Comparison of ENCODE assay signal across 22 cellular contexts in the genomic region with DNA sequence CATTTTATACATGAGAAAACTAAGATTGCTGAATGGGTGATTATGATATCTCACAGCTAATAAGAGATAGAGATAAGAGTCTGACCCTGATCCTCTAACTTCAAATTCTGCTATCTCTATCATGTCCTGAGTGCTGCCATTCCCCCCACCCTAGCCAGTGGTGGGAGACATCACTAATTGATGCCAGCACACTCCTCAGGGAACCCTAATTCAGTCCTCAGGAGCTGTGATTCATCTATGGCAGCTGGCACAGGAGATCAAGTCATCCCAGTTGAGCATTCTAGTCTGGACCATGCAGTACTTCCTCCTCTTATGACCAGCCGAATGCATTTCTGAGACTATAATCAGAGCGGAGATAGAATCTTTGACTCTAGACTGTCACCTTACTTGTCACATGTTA.
DNase-seq lines count a peak whose midpoint lies in the region; ATAC-seq, FAIRE-seq and TF ChIP-seq lines count a peak whose summit lies in the region.
"Had no signal": no experiment of that assay in that cellular context is flagged by ENCODE, and none has a peak within 500 bp of the region (broad histone marks: within the 10 kb centered on the region; RNA-seq: fewer than 3 reads in every experiment).

No MANE protein-coding gene starts in this region.

- ATAC-seq in K562 (no peak), lung (ENCODE audit: insufficient read depth, low FRiP score) (no peak), esophagus mucosa (no peak)
- ATAC-seq: activated CD4-positive, CD25-positive, alpha-beta regulatory T cell treated with anti-CD3 and anti-CD28 coated beads, Interleukin-2, amount 50 U/mL, for 24 hours; activated naive CD8-positive, alpha-beta T cell treated with anti-CD3 and anti-CD28 coated beads, Interleukin-2, amount 50 U/mL, for 24 hours; lower lobe of right lung; upper lobe of right lung had no signal

- no peak for TF ChIP-seq POLR2A in K562 (conservative IDR thresholded peaks at IDR 0.05)

- no TSS peak for BruUV-seq in K562 (replicated peaks; lab: Mats Ljungman, UMichigan)

- TF ChIP-seq CTCF in K562 (IDR thresholded peaks at IDR 0.05 in 2 of 3, conservative IDR thresholded peaks at IDR 0.05 in 1 of 3; ENCODE audit: insufficient read depth in 2 of 3, low read depth in 1 of 3, low read length in 3 of 3) (no peak), lung (IDR thresholded peaks at IDR 0.05; ENCODE audit: control extremely low read depth, extremely low read depth) (no peak)

- no peak overlapping the region for H3K4me2 ChIP-seq in K562 (ENCODE audit: insufficient read depth, low read length)

- H3K9me3 ChIP-seq in K562 (replicated peaks; ENCODE audit: control insufficient read depth, insufficient read depth, low read depth, low read length) (no peaks in the 10 kb centered on the region), lung (ENCODE audit: control insufficient read depth in 2 of 2, insufficient read depth in 1 of 2, low read length in 1 of 2) (no peaks in the 10 kb centered on the region), skeletal muscle tissue (ENCODE audit: control insufficient read depth in 3 of 3, low read length in 3 of 3) (no peaks in the 10 kb centered on the region)
- H3K9me3 ChIP-seq: colonic mucosa, lower lobe of right lung, neutrophil, upper lobe of right lung had no signal

- no peak overlapping the region for H2AFZ ChIP-seq in K562 (ENCODE audit: low read depth, low read length)

- TF ChIP-seq RAD21 in K562 (CRISPR knock-in tag; conservative IDR thresholded peaks at IDR 0.05 in 1 of 2, IDR thresholded peaks at IDR 0.05 in 1 of 2): no peak

- H3K79me2 ChIP-seq in K562 (ENCODE audit: control insufficient read depth, insufficient read depth, low read length): no peaks in the 10 kb centered on the region

- FAIRE-seq in K562 (lab: Jason Lieb, UNC): no peak

- H3K27me3 ChIP-seq in K562 (ENCODE audit: control insufficient read depth in 2 of 2, insufficient read depth in 2 of 2, low read length in 2 of 2): no peaks in the 10 kb centered on the region
- no peaks in the 10 kb centered on the region for H3K27me3 ChIP-seq in lung (ENCODE audit: control insufficient read depth, insufficient read depth)
- no peaks in the 10 kb centered on the region for H3K27me3 ChIP-seq in skeletal muscle tissue (ENCODE audit: control insufficient read depth in 3 of 3, insufficient read depth in 3 of 3, low read length in 3 of 3)
- H3K27me3 ChIP-seq: colonic mucosa, neutrophil, upper lobe of right lung had no signal

- H3K4me3 ChIP-seq in K562 (no peak overlapping the region), lung (no peak overlapping the region), skeletal muscle tissue (ENCODE audit: low read length in 3 of 3) (no peak overlapping the region)
- H3K4me3 ChIP-seq: colonic mucosa, lower lobe of right lung, upper lobe of right lung had no signal

- H3K27ac ChIP-seq in K562 (ENCODE audit: extremely low read depth, low read depth, low read length) (no peak overlapping the region), lung (ENCODE audit: low read depth in 1 of 2, low read length in 1 of 2) (no peak overlapping the region), skeletal muscle tissue (ENCODE audit: low read depth, low read length) (peak overlapping the region; percentile 85)
- H3K27ac ChIP-seq: colonic mucosa, lower lobe of right lung, neutrophil, upper lobe of right lung had no signal

- DNase-seq in HT1080 (ENCODE audit: low read depth): peak; percentile 18
- no peak for DNase-seq in K562 (ENCODE audit: extremely low read depth in 1 of 4, low spot score in 3 of 4)
- DNase-seq in lung (ENCODE audit: low spot score): peak; percentile 13
- no peak for DNase-seq in stimulated activated CD4-positive, alpha-beta T cell treated with anti-CD3 and anti-CD28 coated beads, Interleukin-4, amount 100 ng/mL, for 24 hours
- DNase-seq in KG1 (lab: John Stamatoyannopoulos, UW): no peak
- DNase-seq: activated CD4-positive, alpha-beta memory T cell treated with anti-CD3 and anti-CD28 coated beads, Interleukin-2, amount 10 ng/mL, durations not matched to agents 7 days and 5 days; activated effector memory CD4-positive, alpha-beta T cell treated with anti-CD3 and anti-CD28 coated beads, Interleukin-2, amount 50 U/mL, for 16 hours; activated naive CD8-positive, alpha-beta T cell treated with anti-CD3 and anti-CD28 coated beads, Interleukin-2, amount 50 U/mL, for 24 hours; CD4-positive, alpha-beta T cell; colonic mucosa; endodermal cell; GDM1; H9; lower lobe of right lung; NCI-H146; NCI-H524 treated with DMSO at 0.1 percent for 48 hours; T-helper 9 cell; upper lobe of right lung had no signal

- TF ChIP-seq EP300 in K562 (IDR thresholded peaks at IDR 0.05; ENCODE audit: low read length): no peak

- in situ Hi-C loops in K562 (cut with MboI): no loop called here

- no peaks in the 10 kb centered on the region for H3K9me1 ChIP-seq in K562 (ENCODE audit: control insufficient read depth, insufficient read depth, low read length)

- H3K4me1 ChIP-seq in K562 (replicated peaks in 1 of 2; ENCODE audit: control insufficient read depth in 2 of 2, insufficient read depth in 2 of 2, low read length in 2 of 2) (peaks cover 0 to 4% of the 10 kb centered on the region in 2 experiments; a peak in 2 of 5 replicates), lung (ENCODE audit: control insufficient read depth in 2 of 2, insufficient read depth in 2 of 2, low read length in 2 of 2) (peaks cover 4 to 16% of the 10 kb centered on the region in 2 donors), skeletal muscle tissue (ENCODE audit: control insufficient read depth in 3 of 3, insufficient read depth in 3 of 3, low read length in 3 of 3) (peaks cover 66 to 81% (median 72%) of the 10 kb centered on the region in 3 donors)
- H3K4me1 ChIP-seq: colonic mucosa, upper lobe of right lung had no signal

- CTCF ChIA-PET in K562 (lab: Yijun Ruan, JAX; ENCODE audit: low intra/inter-chr PET ratio): no interaction called here

- intact Hi-C loops in K562 (cut with micrococcal nuclease): no loop called here

- H4K20me1 ChIP-seq in K562 (replicated peaks; ENCODE audit: control insufficient read depth, insufficient read depth, low read length): no peaks in the 10 kb centered on the region

- WGBS in K562 (ENCODE audit: insufficient coverage, low coverage, missing lambda C conversion rate): 28% methylated on average over 2 of the region's 2 CpGs
- 81 to 88% methylated on average over 2 of the region's 2 CpGs for WGBS in lung, 2 donors

- no peak overlapping the region for H3K9ac ChIP-seq in K562 (ENCODE audit: insufficient read depth in 1 of 2, low read depth in 2 of 2, low read length in 2 of 2)
- H3K9ac ChIP-seq in skeletal muscle tissue (ENCODE audit: low read depth in 1 of 3, low read length in 3 of 3): peak overlapping the region in 1 of 3 donors; percentile 57

- H3K36me3 ChIP-seq in K562 (ENCODE audit: control insufficient read depth, insufficient read depth, low read length): no peaks in the 10 kb centered on the region
- peaks cover 0 to 10% of the 10 kb centered on the region in 2 donors for H3K36me3 ChIP-seq in lung (ENCODE audit: control insufficient read depth in 2 of 2, insufficient read depth in 2 of 2, low read length in 2 of 2)
- H3K36me3 ChIP-seq in skeletal muscle tissue (ENCODE audit: control insufficient read depth in 3 of 3, insufficient read depth in 3 of 3, low read length in 3 of 3): peaks cover 0 to 3% (median 2%) of the 10 kb centered on the region in 3 donors
- H3K36me3 ChIP-seq: colonic mucosa, neutrophil had no signal

- POLR2A ChIA-PET in K562 (lab: Yijun Ruan, JAX): no interaction called here

TF ChIP-seq in K562, 482 proteins besides CTCF, POLR2A, EP300 and RAD21:
- TF ChIP-seq ZBTB17 (CRISPR knock-in tag; IDR thresholded peaks at IDR 0.05): 0 out of 2 replicates have a peak, but pooled peaks have one; percentile 54
- no peak for TF ChIP-seq KDM2B (CRISPR knock-in tag; IDR thresholded peaks at IDR 0.05)

Comparison
In these comparisons a context has a peak if more than half of its experiments do, and no peak if none do; other contexts are left out.
1. DNase-seq: peak in HT1080 (single experiment) and lung (single experiment); none in K562 (0 of 4), stimulated activated CD4-positive, alpha-beta T cell treated with anti-CD3 and anti-CD28 coated beads, Interleukin-4, amount 100 ng/mL, for 24 hours (single experiment) and KG1 (single experiment).